Comparison of ENCODE assay signal across 1 cellular context in the genomic region with DNA sequence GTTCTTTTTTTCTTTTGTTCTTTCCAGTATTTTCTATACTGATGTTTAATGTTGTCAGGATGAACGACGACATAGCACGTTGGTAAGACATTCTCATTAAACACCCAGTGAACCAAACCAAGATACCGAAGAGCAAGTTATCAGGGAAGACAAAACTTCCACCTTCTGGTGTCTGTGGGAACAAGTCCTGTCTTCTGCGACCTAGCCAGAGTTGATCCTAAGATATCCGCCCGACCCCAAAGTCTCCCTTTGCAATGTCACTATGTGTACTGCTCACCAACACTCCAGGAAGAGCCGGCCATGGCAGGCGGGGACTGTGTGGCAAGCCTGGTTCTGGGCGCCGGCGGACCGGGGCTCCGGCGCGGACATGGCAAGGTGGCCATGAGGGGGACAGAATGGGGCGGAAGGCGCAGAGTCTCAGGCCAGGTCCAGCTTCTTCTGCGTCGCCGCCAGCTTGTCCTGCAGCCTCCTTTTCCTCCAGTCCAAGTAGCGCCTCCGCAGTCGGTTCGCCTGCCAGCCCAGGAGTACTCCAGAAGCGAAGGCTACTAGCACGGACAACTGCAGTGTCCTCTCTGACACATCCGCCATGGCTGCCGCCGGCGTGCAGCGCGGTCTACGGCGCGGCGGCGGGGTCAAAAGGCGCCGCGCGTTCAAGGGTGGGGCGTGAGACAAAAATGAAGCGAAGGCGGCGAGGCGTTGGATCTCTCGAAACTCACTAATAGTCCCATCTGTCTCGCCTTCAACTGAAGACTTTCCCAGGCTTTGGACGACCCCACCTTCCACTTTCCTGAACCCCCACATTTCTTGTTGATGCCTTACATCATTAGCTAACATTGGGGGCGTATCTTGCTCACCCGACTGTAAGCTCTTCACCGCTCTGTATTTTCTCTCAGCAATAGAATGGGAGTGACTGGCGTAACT.
TF ChIP-seq lines count a peak whose summit lies in the region.

A gene with protein sequence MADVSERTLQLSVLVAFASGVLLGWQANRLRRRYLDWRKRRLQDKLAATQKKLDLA (minus strand): TSS at position 610 of the 921 bp plus-strand sequence. CDS start 22 bp downstream, at position 588.

TF ChIP-seq in HepG2, 621 proteins besides CTCF, POLR2A, EP300 and RAD21 (continued from another document and continues in another):
- TF ChIP-seq RBAK (CRISPR knock-in tag; IDR thresholded peaks at IDR 0.05) = 0 out of 2 replicates have a peak, but pooled peaks have one; percentile 49
- TF ChIP-seq SP140L (CRISPR knock-in tag; IDR thresholded peaks at IDR 0.05; ENCODE audit: borderline replicate concordance) = no peak; the same call in 1 of the 2 replicates
- TF ChIP-seq ZNF510 (CRISPR knock-in tag; IDR thresholded peaks at IDR 0.05; ENCODE audit: low read depth) = no peak
- peak; percentile 48; the same call in 1 of the 2 replicates for TF ChIP-seq ISL2 (CRISPR knock-in tag; IDR thresholded peaks at IDR 0.05)
- TF ChIP-seq CHD2 (IDR thresholded peaks at IDR 0.05; ENCODE audit: low read depth, low read length) = no peak
- TF ChIP-seq MZF1 (CRISPR knock-in tag; IDR thresholded peaks at IDR 0.05; ENCODE audit: borderline replicate concordance) = 0 out of 2 replicates have a peak, but pooled peaks have one; percentile 81
- no peak for TF ChIP-seq ZBTB33 (CRISPR knock-in tag; IDR thresholded peaks at IDR 0.05)
- no peak for TF ChIP-seq ZNF432 (CRISPR knock-in tag; IDR thresholded peaks at IDR 0.05; ENCODE audit: borderline replicate concordance)
- no peak for TF ChIP-seq ZNF264 (CRISPR knock-in tag; IDR thresholded peaks at IDR 0.05)
- no peak for TF ChIP-seq MTF1 (CRISPR knock-in tag; IDR thresholded peaks at IDR 0.05)
- peak; percentile 75 for TF ChIP-seq TBX2 (CRISPR knock-in tag; IDR thresholded peaks at IDR 0.05; ENCODE audit: borderline replicate concordance)
- TF ChIP-seq ZBTB8A (CRISPR knock-in tag; IDR thresholded peaks at IDR 0.05; ENCODE audit: borderline replicate concordance, low read depth) = no peak
- TF ChIP-seq SMC3 (IDR thresholded peaks at IDR 0.05; ENCODE audit: low read length) = no peak
- TF ChIP-seq ARID2 (CRISPR knock-in tag; IDR thresholded peaks at IDR 0.05; ENCODE audit: borderline replicate concordance) = no peak; the same call in 1 of the 2 replicates
- TF ChIP-seq ZNF878 (CRISPR knock-in tag; IDR thresholded peaks at IDR 0.05) = no peak
- peak; percentile 92 for TF ChIP-seq ZNF318 (CRISPR knock-in tag; IDR thresholded peaks at IDR 0.05)
- TF ChIP-seq, protein P1, sequence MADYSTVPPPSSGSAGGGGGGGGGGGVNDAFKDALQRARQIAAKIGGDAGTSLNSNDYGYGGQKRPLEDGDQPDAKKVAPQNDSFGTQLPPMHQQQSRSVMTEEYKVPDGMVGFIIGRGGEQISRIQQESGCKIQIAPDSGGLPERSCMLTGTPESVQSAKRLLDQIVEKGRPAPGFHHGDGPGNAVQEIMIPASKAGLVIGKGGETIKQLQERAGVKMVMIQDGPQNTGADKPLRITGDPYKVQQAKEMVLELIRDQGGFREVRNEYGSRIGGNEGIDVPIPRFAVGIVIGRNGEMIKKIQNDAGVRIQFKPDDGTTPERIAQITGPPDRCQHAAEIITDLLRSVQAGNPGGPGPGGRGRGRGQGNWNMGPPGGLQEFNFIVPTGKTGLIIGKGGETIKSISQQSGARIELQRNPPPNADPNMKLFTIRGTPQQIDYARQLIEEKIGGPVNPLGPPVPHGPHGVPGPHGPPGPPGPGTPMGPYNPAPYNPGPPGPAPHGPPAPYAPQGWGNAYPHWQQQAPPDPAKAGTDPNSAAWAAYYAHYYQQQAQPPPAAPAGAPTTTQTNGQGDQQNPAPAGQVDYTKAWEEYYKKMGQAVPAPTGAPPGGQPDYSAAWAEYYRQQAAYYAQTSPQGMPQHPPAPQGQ (CRISPR knock-in tag; IDR thresholded peaks at IDR 0.05; ENCODE audit: borderline replicate concordance) = no peak
- TF ChIP-seq TFDP1 (CRISPR knock-in tag; IDR thresholded peaks at IDR 0.05; ENCODE audit: borderline replicate concordance) = peak; percentile 90
- peak; percentile 74; the same call in 1 of the 2 replicates for TF ChIP-seq ZFP82 (CRISPR knock-in tag; IDR thresholded peaks at IDR 0.05; ENCODE audit: borderline replicate concordance)
- peak; percentile 89 for TF ChIP-seq YEATS2 (CRISPR knock-in tag; IDR thresholded peaks at IDR 0.05; ENCODE audit: borderline replicate concordance)
- TF ChIP-seq ZBTB4 (CRISPR knock-in tag; IDR thresholded peaks at IDR 0.05; ENCODE audit: borderline replicate concordance) = no peak
- TF ChIP-seq, protein P2, sequence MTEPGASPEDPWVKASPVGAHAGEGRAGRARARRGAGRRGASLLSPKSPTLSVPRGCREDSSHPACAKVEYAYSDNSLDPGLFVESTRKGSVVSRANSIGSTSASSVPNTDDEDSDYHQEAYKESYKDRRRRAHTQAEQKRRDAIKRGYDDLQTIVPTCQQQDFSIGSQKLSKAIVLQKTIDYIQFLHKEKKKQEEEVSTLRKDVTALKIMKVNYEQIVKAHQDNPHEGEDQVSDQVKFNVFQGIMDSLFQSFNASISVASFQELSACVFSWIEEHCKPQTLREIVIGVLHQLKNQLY (CRISPR knock-in tag; IDR thresholded peaks at IDR 0.05) = no peak
- TF ChIP-seq TGIF2 (CRISPR knock-in tag; IDR thresholded peaks at IDR 0.05) = peak; percentile 96
- no peak for TF ChIP-seq PCBP1 (IDR thresholded peaks at IDR 0.05; ENCODE audit: borderline replicate concordance, low read depth, low read length)
- peak; percentile 92 for TF ChIP-seq RBFOX2 (IDR thresholded peaks at IDR 0.05; ENCODE audit: low read depth, low read length)
- TF ChIP-seq SIN3A (IDR thresholded peaks at IDR 0.05; ENCODE audit: borderline replicate concordance, low read depth, low read length) = peak; percentile 27; the same call in 1 of the 2 replicates
- TF ChIP-seq NPAS2 (CRISPR knock-in tag; IDR thresholded peaks at IDR 0.05; ENCODE audit: borderline replicate concordance) = no peak
- TF ChIP-seq HIVEP1 (CRISPR knock-in tag; IDR thresholded peaks at IDR 0.05) = peak; percentile 84
- 0 out of 2 replicates have a peak, but pooled peaks have one; percentile 77 for TF ChIP-seq SMAD1 (CRISPR knock-in tag; IDR thresholded peaks at IDR 0.05; ENCODE audit: borderline replicate concordance, low read depth)
- peak; percentile 53; the same call in 1 of the 2 replicates for TF ChIP-seq ZNF354B (CRISPR knock-in tag; IDR thresholded peaks at IDR 0.05)
- peak; percentile 43; the same call in 1 of the 2 replicates for TF ChIP-seq HCFC1 (IDR thresholded peaks at IDR 0.05; ENCODE audit: low read depth, low read length)
- TF ChIP-seq SMARCE1 (IDR thresholded peaks at IDR 0.05; ENCODE audit: borderline replicate concordance) = no peak
- TF ChIP-seq, protein P3, sequence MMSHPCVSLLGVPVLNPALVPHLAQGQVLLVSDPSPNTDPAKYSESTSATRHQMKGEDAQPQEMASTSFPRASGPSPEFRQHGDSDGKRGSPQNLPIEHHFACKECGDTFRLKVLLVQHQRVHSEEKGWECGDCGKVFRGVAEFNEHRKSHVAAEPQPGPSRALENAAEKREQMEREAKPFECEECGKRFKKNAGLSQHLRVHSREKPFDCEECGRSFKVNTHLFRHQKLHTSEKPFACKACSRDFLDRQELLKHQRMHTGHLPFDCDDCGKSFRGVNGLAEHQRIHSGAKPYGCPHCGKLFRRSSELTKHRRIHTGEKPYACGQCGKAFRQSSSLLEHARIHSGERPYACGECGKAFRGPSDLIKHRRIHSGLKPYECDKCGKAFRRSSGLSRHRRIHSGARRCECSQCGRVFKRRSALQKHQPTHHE (CRISPR knock-in tag; IDR thresholded peaks at IDR 0.05; ENCODE audit: borderline replicate concordance) = no peak
